1 cellular context compared by ENCODE assay signal in genomic region chr7:50714851-50715250, GRCh38.
TF ChIP-seq lines count a peak whose summit lies in the region.

No MANE protein-coding gene starts in this region.

TF ChIP-seq in GM23338, 12 proteins besides CTCF, POLR2A, EP300 and RAD21 (continued from another document):
- TF ChIP-seq NANOG (IDR thresholded peaks at IDR 0.05; ENCODE audit: borderline replicate concordance) (no peak), ZNF114 (CRISPR knock-in tag; IDR thresholded peaks at IDR 0.05) (no peak), ETS1 (IDR thresholded peaks at IDR 0.05) (no peak), EZH2 (IDR thresholded peaks at IDR 0.05; ENCODE audit: low read depth, unreplicated experiment) (no peak), STAT1 (IDR thresholded peaks at IDR 0.05; ENCODE audit: unreplicated experiment) (no peak), CREB1 (CRISPR knock-in tag; IDR thresholded peaks at IDR 0.05; ENCODE audit: low read depth) (no peak), ZNF331 (CRISPR knock-in tag; IDR thresholded peaks at IDR 0.05; ENCODE audit: low read depth) (no peak), EZH2phosphoT487 (IDR thresholded peaks at IDR 0.05; ENCODE audit: unreplicated experiment) (no peak), JUNB (IDR thresholded peaks at IDR 0.05; ENCODE audit: unreplicated experiment) (no peak), REST (IDR thresholded peaks at IDR 0.05; ENCODE audit: unreplicated experiment) (no peak), POLR2AphosphoS5 (IDR thresholded peaks at IDR 0.05; ENCODE audit: low read depth) (no peak)
